19 cellular contexts compared by ENCODE assay signal in genomic region chr1:14699596-14699995, GRCh38.
DNase-seq lines count a peak whose midpoint lies in the region; ATAC-seq, FAIRE-seq and TF ChIP-seq lines count a peak whose summit lies in the region.
"Had no signal": no experiment of that assay in that cellular context is flagged by ENCODE, and none has a peak within 500 bp of the region (broad histone marks: within the 10 kb centered on the region; RNA-seq: fewer than 3 reads in every experiment).

No MANE protein-coding gene starts in this region.

- TF ChIP-seq EP300 in H1 (IDR thresholded peaks at IDR 0.05; ENCODE audit: borderline replicate concordance in 1 of 2, low read depth in 2 of 2, low read length in 2 of 2): no peak

- no peaks in the 10 kb centered on the region for H3K79me2 ChIP-seq in H1 (ENCODE audit: control insufficient read depth in 1 of 2, insufficient read depth in 2 of 2, low read length in 2 of 2)
- H3K79me2 ChIP-seq in neural progenitor cell (ENCODE audit: low read depth): no peaks in the 10 kb centered on the region

- WGBS in H1 (ENCODE audit: extremely low coverage in 1 of 2, insufficient coverage in 1 of 2, insufficient read length in 1 of 2, insufficient replicate concordance in 2 of 2, low coverage in 1 of 2, low lambda C conversion rate in 2 of 2, missing lambda C conversion rate in 1 of 2), 2 experiments: 90% methylated on average over 8 of the region's 8 CpGs; no CpG with 5 or more reads in 1 of the 2 experiments

- no peak for TF ChIP-seq POLR2A in H1 (IDR thresholded peaks at IDR 0.05; ENCODE audit: control extremely low read depth in 1 of 2, low read depth in 2 of 2, low read length in 2 of 2)

- no peak overlapping the region for H4K91ac ChIP-seq in H1 (replicated peaks; ENCODE audit: insufficient read length, low read length)

- H3K36me3 ChIP-seq in H1 (ENCODE audit: control insufficient read depth in 2 of 4, insufficient read depth in 4 of 4, low read length in 3 of 4) (no peaks in the 10 kb centered on the region), neural progenitor cell (no peaks in the 10 kb centered on the region)

- peaks cover 42% of the 10 kb centered on the region for H3K4me1 Mint-ChIP-seq in neural progenitor cell
- H3K4me1 Mint-ChIP-seq in activated CD8-positive, alpha-beta T cell treated with anti-CD3 and anti-CD28 coated beads for 36 hours (ENCODE audit: low read depth): no peaks in the 10 kb centered on the region

- no peak overlapping the region; the same call in 1 of the 2 replicates for H2AK5ac ChIP-seq in H1 (ENCODE audit: low read depth, low read length)

- no peak overlapping the region for H3K4ac ChIP-seq in H1 (replicated peaks; ENCODE audit: insufficient read length, low read depth, low read length)

- peaks cover 2% of the 10 kb centered on the region for H3K27me3 Mint-ChIP-seq in neural progenitor cell (ENCODE audit: insufficient read depth, low read depth)
- peaks cover 5% of the 10 kb centered on the region for H3K27me3 Mint-ChIP-seq in activated CD8-positive, alpha-beta T cell treated with anti-CD3 and anti-CD28 coated beads for 36 hours

- peak; percentile 8 for DNase-seq in NCI-H1092 treated with DMSO at 0.1 percent for 48 hours (lab: John Stamatoyannopoulos, UW)
- DNase-seq in NCI-H1092 (lab: John Stamatoyannopoulos, UW): no peak
- DNase-seq in NCI-H2107 (lab: John Stamatoyannopoulos, UW): peak; percentile 4
- DNase-seq in H1 (ENCODE audit: low read depth in 1 of 2, low spot score in 2 of 2): no peak
- DNase-seq in neural progenitor cell (ENCODE audit: low spot score): no peak
- DNase-seq in activated CD8-positive, alpha-beta memory T cell treated with anti-CD3 and anti-CD28 coated beads for 24 hours: no peak
- no peak for DNase-seq in activated CD8-positive, alpha-beta T cell treated with anti-CD3 and anti-CD28 coated beads for 36 hours
- no peak for DNase-seq in stimulated activated naive CD4-positive, alpha-beta T cell treated with Interleukin-2 at 50 U/mL for 16 hours (lab: John Stamatoyannopoulos, UW)
- DNase-seq: 8988T, C1 segment of cervical spinal cord, DND-41, GDM1, NCI-H1105, NCI-H1694 treated with DMSO at 0.1 percent for 48 hours, NCI-H446 treated with DMSO at 0.1 percent for 48 hours, SHP77 treated with DMSO at 0.1 percent for 48 hours had no signal

- H3K4me1 ChIP-seq in H1 (replicated peaks in 1 of 4; ENCODE audit: control insufficient read depth in 3 of 4, insufficient read depth in 4 of 4, low read length in 3 of 4): no peaks in the 10 kb centered on the region; a peak in 1 of 7 replicates
- H3K4me1 ChIP-seq in neural progenitor cell: no peaks in the 10 kb centered on the region

- H3K4me3 ChIP-seq in H1 (ENCODE audit: extremely low read depth in 1 of 4, insufficient read depth in 2 of 4, low read depth in 3 of 4, low read length in 4 of 4): no peak overlapping the region
- H3K4me3 ChIP-seq in neural progenitor cell: no peak overlapping the region
- H3K4me3 ChIP-seq: GM23338 had no signal

- H3K9ac ChIP-seq in H1 (replicated peaks in 1 of 4; ENCODE audit: extremely low read depth in 1 of 4, low read depth in 3 of 4, low read length in 3 of 4) (no peak overlapping the region), neural progenitor cell (no peak overlapping the region)

- no peak overlapping the region for H2BK15ac ChIP-seq in H1 (ENCODE audit: low read length)

- H4K5ac ChIP-seq in H1 (ENCODE audit: insufficient read length, low read depth, low read length): no peak overlapping the region

- no peak overlapping the region for H3K23ac ChIP-seq in H1 (ENCODE audit: insufficient read length)

- CTCF ChIA-PET in H1 (lab: Charles Lee; ENCODE audit: partially characterized antibody): interaction anchor here (0.6 to 1.2 kb wide), 3 partner anchors 31 to 1209 kb away, joined by 3 to 4 read pairs (median 3); no protein-coding TSS in a partner anchor
- CTCF ChIA-PET in activated CD8-positive, alpha-beta T cell treated with anti-CD3 and anti-CD28 coated beads for 36 hours (lab: Charles Lee): interaction anchor here (1.2 kb wide), 1 partner anchor 79 kb away, joined by 3 read pairs; no protein-coding TSS in a partner anchor

- H3K27ac ChIP-seq in H1 (ENCODE audit: low read depth, low read length): no peak overlapping the region
- H3K27ac ChIP-seq in neural progenitor cell: no peak overlapping the region

- no peak overlapping the region for H4K8ac ChIP-seq in H1 (ENCODE audit: extremely low read depth, insufficient read depth, low read length)

- H3K27ac Mint-ChIP-seq in neural progenitor cell: peak overlapping the region; percentile 14
- no peak overlapping the region for H3K27ac Mint-ChIP-seq in activated CD8-positive, alpha-beta T cell treated with anti-CD3 and anti-CD28 coated beads for 36 hours
- H3K27ac Mint-ChIP-seq: GM23338 had no signal

- H3F3A ChIP-seq in neural progenitor cell (ENCODE audit: low read depth): no peaks in the 10 kb centered on the region

- no peaks in the 10 kb centered on the region for H3K9me3 Mint-ChIP-seq in neural progenitor cell
- H3K9me3 Mint-ChIP-seq in activated CD8-positive, alpha-beta T cell treated with anti-CD3 and anti-CD28 coated beads for 36 hours: no peaks in the 10 kb centered on the region

- H3K4me2 ChIP-seq in H1 (ENCODE audit: insufficient read depth in 1 of 2, low read depth in 2 of 2, low read length in 2 of 2) (no peak overlapping the region), neural progenitor cell (no peak overlapping the region)
- H3K4me2 ChIP-seq: GM23338 had no signal

- H3K36me3 Mint-ChIP-seq in neural progenitor cell: peaks cover 7% of the 10 kb centered on the region
- no peaks in the 10 kb centered on the region for H3K36me3 Mint-ChIP-seq in activated CD8-positive, alpha-beta T cell treated with anti-CD3 and anti-CD28 coated beads for 36 hours (ENCODE audit: low read depth)

- H3K23me2 ChIP-seq in H1 (ENCODE audit: low read depth, low read length): no peaks in the 10 kb centered on the region

- H2BK5ac ChIP-seq in H1 (ENCODE audit: low read depth, low read length): 0 out of 2 replicates have a peak overlapping the region, but pooled peaks have one; percentile 3

- H3K9me3 ChIP-seq in H1 (ENCODE audit: insufficient read depth in 2 of 2, low read depth in 1 of 2, low read length in 1 of 2): peaks cover 0 to under 1% of the 10 kb centered on the region in 2 experiments; a peak in 1 of 4 replicates
- H3K9me3 ChIP-seq in neural progenitor cell (ENCODE audit: low read depth): no peaks in the 10 kb centered on the region

- H3K27me3 ChIP-seq in H1 (replicated peaks in 1 of 4; ENCODE audit: control insufficient read depth in 3 of 4, extremely low read depth in 1 of 4, insufficient read depth in 3 of 4, low read length in 3 of 4): no peaks in the 10 kb centered on the region; a peak in 1 of 7 replicates
- H3K27me3 ChIP-seq in neural progenitor cell: no peaks in the 10 kb centered on the region

- POLR2A ChIA-PET in H1 (lab: Charles Lee; ENCODE audit: partially characterized antibody): interaction anchor here (1.1 kb wide), 1 partner anchor 18 kb away, joined by 3 read pairs; no protein-coding TSS in a partner anchor
- POLR2A ChIA-PET in activated CD8-positive, alpha-beta T cell treated with anti-CD3 and anti-CD28 coated beads for 36 hours (lab: Charles Lee): no interaction called here

- no peak overlapping the region for H3K56ac ChIP-seq in H1 (replicated peaks; ENCODE audit: insufficient read length, low read depth, low read length)

- no peak overlapping the region for H2AFZ ChIP-seq in H1 (ENCODE audit: low read length)
- H2AFZ ChIP-seq in neural progenitor cell (replicated peaks): no peak overlapping the region
- H2AFZ ChIP-seq: GM23338 had no signal

- no peaks in the 10 kb centered on the region; the same call in 1 of the 2 replicates for H3K79me1 ChIP-seq in H1 (ENCODE audit: low read depth, low read length)

- intact Hi-C loops in activated CD8-positive, alpha-beta T cell treated with anti-CD3 and anti-CD28 coated beads for 36 hours (cut with micrococcal nuclease): no loop called here

- H3K18ac ChIP-seq in H1 (ENCODE audit: extremely low read depth, low read length): no peak overlapping the region

- no peak for ATAC-seq in activated CD8-positive, alpha-beta T cell treated with anti-CD3 and anti-CD28 coated beads for 36 hours
- ATAC-seq: GM23338 had no signal

- no peak for TF ChIP-seq CTCF in H1 (IDR thresholded peaks at IDR 0.05; ENCODE audit: control extremely low read depth in 1 of 3, insufficient read depth in 1 of 3, low read depth in 1 of 3, low read length in 3 of 3)
- TF ChIP-seq CTCF in neural progenitor cell (IDR thresholded peaks at IDR 0.05): no peak
- no peak for TF ChIP-seq CTCF in activated CD8-positive, alpha-beta T cell treated with anti-CD3 and anti-CD28 coated beads for 36 hours (IDR thresholded peaks at IDR 0.05)

- no peak overlapping the region for H2BK20ac ChIP-seq in H1 (ENCODE audit: low read length)

- H3K14ac ChIP-seq in H1 (ENCODE audit: insufficient read length): no peak overlapping the region

- TF ChIP-seq RAD21 in H1 (IDR thresholded peaks at IDR 0.05 in 1 of 2, conservative IDR thresholded peaks at IDR 0.05 in 1 of 2; ENCODE audit: low read depth in 2 of 2, low read length in 2 of 2): no peak

- no peak for FAIRE-seq in H1 (lab: Jason Lieb, UNC)
- FAIRE-seq: GM12892, HTR-8/SVneo had no signal

- H3K4me3 Mint-ChIP-seq in neural progenitor cell: peak overlapping the region; percentile 46
- H3K4me3 Mint-ChIP-seq in activated CD8-positive, alpha-beta T cell treated with anti-CD3 and anti-CD28 coated beads for 36 hours: no peak overlapping the region
- H3K4me3 Mint-ChIP-seq: GM23338 had no signal

- 0 out of 2 replicates have a peak overlapping the region, but pooled peaks have one; percentile 12 for H2BK12ac ChIP-seq in H1 (ENCODE audit: low read depth, low read length)

- H2BK120ac ChIP-seq in H1 (replicated peaks; ENCODE audit: low read depth, low read length): no peak overlapping the region

- H4K20me1 ChIP-seq in H1 (replicated peaks in 1 of 2; ENCODE audit: control insufficient read depth in 1 of 2, insufficient read depth in 2 of 2, low read length in 2 of 2) (no peaks in the 10 kb centered on the region), neural progenitor cell (ENCODE audit: low read depth) (no peaks in the 10 kb centered on the region)

TF ChIP-seq in H1, 55 proteins besides CTCF, POLR2A, EP300 and RAD21 (continues in another document):
- TF ChIP-seq SP2 (IDR thresholded peaks at IDR 0.05; ENCODE audit: low read length) (no peak), CBX5 (IDR thresholded peaks at IDR 0.05; ENCODE audit: low read depth, low read length) (no peak), RXRA (IDR thresholded peaks at IDR 0.05; ENCODE audit: insufficient read depth, low read depth, low read length) (no peak), SP4 (IDR thresholded peaks at IDR 0.05; ENCODE audit: low read length) (no peak), CREB1 (IDR thresholded peaks at IDR 0.05) (no peak), GTF2F1 (IDR thresholded peaks at IDR 0.05; ENCODE audit: borderline replicate concordance, low read depth, low read length) (no peak), CBX8 (IDR thresholded peaks at IDR 0.05; ENCODE audit: borderline replicate concordance, low read depth, low read length) (no peak), ATF3 (IDR thresholded peaks at IDR 0.05; ENCODE audit: insufficient read depth, low read depth, low read length) (no peak)

Comparison
In these comparisons a context has a peak if more than half of its experiments do, and no peak if none do; other contexts are left out.
1. DNase-seq: peak in NCI-H1092 treated with DMSO at 0.1 percent for 48 hours (single experiment) and NCI-H2107 (single experiment); none in NCI-H1092 (single experiment), H1 (0 of 2), neural progenitor cell (single experiment), activated CD8-positive, alpha-beta memory T cell treated with anti-CD3 and anti-CD28 coated beads for 24 hours (single experiment), activated CD8-positive, alpha-beta T cell treated with anti-CD3 and anti-CD28 coated beads for 36 hours (single experiment) and stimulated activated naive CD4-positive, alpha-beta T cell treated with Interleukin-2 at 50 U/mL for 16 hours (single experiment).